ENCODE assay signal across 2 cellular contexts in the genomic region with DNA sequence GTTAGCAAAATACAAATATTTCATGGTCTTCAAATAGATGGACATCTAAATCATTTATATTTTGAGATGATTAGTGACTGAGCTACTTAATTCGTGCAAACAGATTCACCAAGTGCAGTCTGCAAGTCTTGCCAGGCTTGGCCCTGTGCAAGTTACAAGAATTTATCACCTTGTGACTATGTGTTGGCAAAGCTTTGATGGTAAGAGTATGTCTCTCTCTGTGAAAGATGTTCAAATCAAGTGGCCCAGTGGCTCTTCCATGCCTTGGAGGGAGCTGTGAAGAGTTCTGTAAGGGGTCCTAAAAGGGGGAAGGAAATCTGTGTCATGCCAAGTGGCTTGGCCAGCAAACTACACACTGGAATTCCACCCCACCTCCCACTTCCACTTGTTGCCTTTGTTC.
TF ChIP-seq lines count a peak whose summit lies in the region.

No MANE protein-coding gene starts in this region.

TF ChIP-seq in GM23338, 12 proteins besides CTCF, POLR2A, EP300 and RAD21 (continues in another document):
- no peak for TF ChIP-seq ZNF331 (CRISPR knock-in tag; IDR thresholded peaks at IDR 0.05; ENCODE audit: low read depth)
- TF ChIP-seq ZNF114 (CRISPR knock-in tag; IDR thresholded peaks at IDR 0.05): no peak
- TF ChIP-seq POLR2AphosphoS5 (IDR thresholded peaks at IDR 0.05; ENCODE audit: low read depth): no peak
- TF ChIP-seq ETS1 (IDR thresholded peaks at IDR 0.05): no peak
- no peak for TF ChIP-seq EZH2 (IDR thresholded peaks at IDR 0.05; ENCODE audit: low read depth, unreplicated experiment)
- no peak for TF ChIP-seq CREB1 (CRISPR knock-in tag; IDR thresholded peaks at IDR 0.05; ENCODE audit: low read depth)
- no peak for TF ChIP-seq NANOG (IDR thresholded peaks at IDR 0.05; ENCODE audit: borderline replicate concordance)
- TF ChIP-seq JUNB (IDR thresholded peaks at IDR 0.05; ENCODE audit: unreplicated experiment): no peak
- no peak for TF ChIP-seq REST (IDR thresholded peaks at IDR 0.05; ENCODE audit: unreplicated experiment)
- TF ChIP-seq, protein P1, sequence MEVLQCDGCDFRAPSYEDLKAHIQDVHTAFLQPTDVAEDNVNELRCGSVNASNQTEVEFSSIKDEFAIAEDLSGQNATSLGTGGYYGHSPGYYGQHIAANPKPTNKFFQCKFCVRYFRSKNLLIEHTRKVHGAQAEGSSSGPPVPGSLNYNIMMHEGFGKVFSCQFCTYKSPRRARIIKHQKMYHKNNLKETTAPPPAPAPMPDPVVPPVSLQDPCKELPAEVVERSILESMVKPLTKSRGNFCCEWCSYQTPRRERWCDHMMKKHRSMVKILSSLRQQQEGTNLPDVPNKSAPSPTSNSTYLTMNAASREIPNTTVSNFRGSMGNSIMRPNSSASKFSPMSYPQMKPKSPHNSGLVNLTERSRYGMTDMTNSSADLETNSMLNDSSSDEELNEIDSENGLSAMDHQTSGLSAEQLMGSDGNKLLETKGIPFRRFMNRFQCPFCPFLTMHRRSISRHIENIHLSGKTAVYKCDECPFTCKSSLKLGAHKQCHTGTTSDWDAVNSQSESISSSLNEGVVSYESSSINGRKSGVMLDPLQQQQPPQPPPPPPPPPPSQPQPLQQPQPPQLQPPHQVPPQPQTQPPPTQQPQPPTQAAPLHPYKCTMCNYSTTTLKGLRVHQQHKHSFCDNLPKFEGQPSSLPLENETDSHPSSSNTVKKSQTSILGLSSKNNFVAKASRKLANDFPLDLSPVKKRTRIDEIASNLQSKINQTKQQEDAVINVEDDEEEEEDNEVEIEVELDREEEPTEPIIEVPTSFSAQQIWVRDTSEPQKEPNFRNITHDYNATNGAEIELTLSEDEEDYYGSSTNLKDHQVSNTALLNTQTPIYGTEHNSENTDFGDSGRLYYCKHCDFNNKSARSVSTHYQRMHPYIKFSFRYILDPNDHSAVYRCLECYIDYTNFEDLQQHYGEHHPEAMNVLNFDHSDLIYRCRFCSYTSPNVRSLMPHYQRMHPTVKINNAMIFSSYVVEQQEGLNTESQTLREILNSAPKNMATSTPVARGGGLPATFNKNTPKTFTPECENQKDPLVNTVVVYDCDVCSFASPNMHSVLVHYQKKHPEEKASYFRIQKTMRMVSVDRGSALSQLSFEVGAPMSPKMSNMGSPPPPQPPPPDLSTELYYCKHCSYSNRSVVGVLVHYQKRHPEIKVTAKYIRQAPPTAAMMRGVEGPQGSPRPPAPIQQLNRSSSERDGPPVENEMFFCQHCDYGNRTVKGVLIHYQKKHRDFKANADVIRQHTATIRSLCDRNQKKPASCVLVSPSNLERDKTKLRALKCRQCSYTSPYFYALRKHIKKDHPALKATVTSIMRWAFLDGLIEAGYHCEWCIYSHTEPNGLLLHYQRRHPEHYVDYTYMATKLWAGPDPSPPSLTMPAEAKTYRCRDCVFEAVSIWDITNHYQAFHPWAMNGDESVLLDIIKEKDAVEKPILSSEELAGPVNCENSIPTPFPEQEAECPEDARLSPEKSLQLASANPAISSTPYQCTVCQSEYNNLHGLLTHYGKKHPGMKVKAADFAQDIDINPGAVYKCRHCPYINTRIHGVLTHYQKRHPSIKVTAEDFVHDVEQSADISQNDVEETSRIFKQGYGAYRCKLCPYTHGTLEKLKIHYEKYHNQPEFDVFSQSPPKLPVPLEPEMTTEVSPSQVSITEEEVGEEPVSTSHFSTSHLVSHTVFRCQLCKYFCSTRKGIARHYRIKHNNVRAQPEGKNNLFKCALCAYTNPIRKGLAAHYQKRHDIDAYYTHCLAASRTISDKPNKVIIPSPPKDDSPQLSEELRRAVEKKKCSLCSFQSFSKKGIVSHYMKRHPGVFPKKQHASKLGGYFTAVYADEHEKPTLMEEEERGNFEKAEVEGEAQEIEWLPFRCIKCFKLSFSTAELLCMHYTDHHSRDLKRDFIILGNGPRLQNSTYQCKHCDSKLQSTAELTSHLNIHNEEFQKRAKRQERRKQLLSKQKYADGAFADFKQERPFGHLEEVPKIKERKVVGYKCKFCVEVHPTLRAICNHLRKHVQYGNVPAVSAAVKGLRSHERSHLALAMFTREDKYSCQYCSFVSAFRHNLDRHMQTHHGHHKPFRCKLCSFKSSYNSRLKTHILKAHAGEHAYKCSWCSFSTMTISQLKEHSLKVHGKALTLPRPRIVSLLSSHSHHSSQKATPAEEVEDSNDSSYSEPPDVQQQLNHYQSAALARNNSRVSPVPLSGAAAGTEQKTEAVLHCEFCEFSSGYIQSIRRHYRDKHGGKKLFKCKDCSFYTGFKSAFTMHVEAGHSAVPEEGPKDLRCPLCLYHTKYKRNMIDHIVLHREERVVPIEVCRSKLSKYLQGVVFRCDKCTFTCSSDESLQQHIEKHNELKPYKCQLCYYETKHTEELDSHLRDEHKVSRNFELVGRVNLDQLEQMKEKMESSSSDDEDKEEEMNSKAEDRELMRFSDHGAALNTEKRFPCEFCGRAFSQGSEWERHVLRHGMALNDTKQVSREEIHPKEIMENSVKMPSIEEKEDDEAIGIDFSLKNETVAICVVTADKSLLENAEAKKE (CRISPR knock-in tag; IDR thresholded peaks at IDR 0.05): no peak

TF ChIP-seq in H1, 55 proteins besides CTCF, POLR2A, EP300 and RAD21:
- TF ChIP-seq HDAC6 (IDR thresholded peaks at IDR 0.05; ENCODE audit: low read depth, low read length): no peak
- TF ChIP-seq CEBPB (IDR thresholded peaks at IDR 0.05; ENCODE audit: low read depth, low read length): no peak
- TF ChIP-seq SIX5 (IDR thresholded peaks at IDR 0.05; ENCODE audit: low read depth, low read length): no peak
- TF ChIP-seq MAX (IDR thresholded peaks at IDR 0.05): no peak
- TF ChIP-seq YY1 (IDR thresholded peaks at IDR 0.05; ENCODE audit: low read depth, low read length): no peak
- TF ChIP-seq ASH2L (IDR thresholded peaks at IDR 0.05; ENCODE audit: low read length): no peak
- TF ChIP-seq, protein P2, sequence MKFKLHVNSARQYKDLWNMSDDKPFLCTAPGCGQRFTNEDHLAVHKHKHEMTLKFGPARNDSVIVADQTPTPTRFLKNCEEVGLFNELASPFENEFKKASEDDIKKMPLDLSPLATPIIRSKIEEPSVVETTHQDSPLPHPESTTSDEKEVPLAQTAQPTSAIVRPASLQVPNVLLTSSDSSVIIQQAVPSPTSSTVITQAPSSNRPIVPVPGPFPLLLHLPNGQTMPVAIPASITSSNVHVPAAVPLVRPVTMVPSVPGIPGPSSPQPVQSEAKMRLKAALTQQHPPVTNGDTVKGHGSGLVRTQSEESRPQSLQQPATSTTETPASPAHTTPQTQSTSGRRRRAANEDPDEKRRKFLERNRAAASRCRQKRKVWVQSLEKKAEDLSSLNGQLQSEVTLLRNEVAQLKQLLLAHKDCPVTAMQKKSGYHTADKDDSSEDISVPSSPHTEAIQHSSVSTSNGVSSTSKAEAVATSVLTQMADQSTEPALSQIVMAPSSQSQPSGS (IDR thresholded peaks at IDR 0.05; ENCODE audit: low read length): no peak
- TF ChIP-seq EGR1 (IDR thresholded peaks at IDR 0.05; ENCODE audit: borderline replicate concordance, low read depth, low read length): no peak
- no peak for TF ChIP-seq EZH2 (IDR thresholded peaks at IDR 0.05; ENCODE audit: low read depth, low read length, severe bottlenecking)
- TF ChIP-seq TEAD4 (IDR thresholded peaks at IDR 0.05; ENCODE audit: low read depth, low read length): no peak
- no peak for TF ChIP-seq JUND (IDR thresholded peaks at IDR 0.05; ENCODE audit: low read length)
- no peak for TF ChIP-seq CBX5 (IDR thresholded peaks at IDR 0.05; ENCODE audit: low read depth, low read length)
- no peak for TF ChIP-seq CBX8 (IDR thresholded peaks at IDR 0.05; ENCODE audit: borderline replicate concordance, low read depth, low read length)
- TF ChIP-seq ZNF274 (IDR thresholded peaks at IDR 0.05; ENCODE audit: borderline replicate concordance, extremely low read depth, low read length): no peak
- TF ChIP-seq BRCA1 (IDR thresholded peaks at IDR 0.05; ENCODE audit: low read depth, low read length): no peak
- TF ChIP-seq SP2 (IDR thresholded peaks at IDR 0.05; ENCODE audit: low read length): no peak
- no peak for TF ChIP-seq GABPA (IDR thresholded peaks at IDR 0.05; ENCODE audit: borderline replicate concordance, insufficient read depth, low read length)
- TF ChIP-seq CREB1 (IDR thresholded peaks at IDR 0.05): no peak
- no peak for TF ChIP-seq ATF3 (IDR thresholded peaks at IDR 0.05; ENCODE audit: insufficient read depth, low read depth, low read length)
- TF ChIP-seq HDAC2 (IDR thresholded peaks at IDR 0.05; ENCODE audit: borderline replicate concordance in 1 of 2, low read depth in 2 of 2, low read length in 2 of 2): no peak
